In genomic region chr11:65834202-65834601, GRCh38 we compare ENCODE assay signal across 9 cellular contexts. TPM values are rescaled to one million over a fixed set of nuclear protein-coding genes. Genes with fewer than 3 reads are reported as not detected.
A peak's percentile ranks its signal among the peaks of the same experiment; 100 is the strongest.
DNase-seq lines count a peak whose midpoint lies in the region; ATAC-seq, FAIRE-seq and TF ChIP-seq lines count a peak whose summit lies in the region.
"Had no signal": no experiment of that assay in that cellular context is flagged by ENCODE, and none has a peak within 500 bp of the region (broad histone marks: within the 10 kb centered on the region; RNA-seq: fewer than 3 reads in every experiment).

No MANE protein-coding gene starts in this region.

- TF ChIP-seq CTCF in AG10803 (conservative IDR thresholded peaks at IDR 0.05; ENCODE audit: low read length) (no peak), endodermal cell (conservative IDR thresholded peaks at IDR 0.05) (no peak), neural progenitor cell (IDR thresholded peaks at IDR 0.05) (no peak)

- H3K4me2 ChIP-seq in neural progenitor cell = peak overlapping the region; percentile 85

- H3K9me3 Mint-ChIP-seq in endodermal cell = peaks cover 5% of the 10 kb centered on the region
- peaks cover 2% of the 10 kb centered on the region for H3K9me3 Mint-ChIP-seq in neural progenitor cell
- H3K9me3 Mint-ChIP-seq: activated naive CD4-positive, alpha-beta T cell treated with anti-CD3 and anti-CD28 coated beads, Interleukin-2, amount 50 U/mL, for 24 hours had no signal

- peaks cover 24% of the 10 kb centered on the region for H3K27me3 Mint-ChIP-seq in endodermal cell (ENCODE audit: insufficient read depth)
- H3K27me3 Mint-ChIP-seq in neural progenitor cell (ENCODE audit: insufficient read depth, low read depth) = peaks cover 13% of the 10 kb centered on the region
- H3K27me3 Mint-ChIP-seq: activated naive CD4-positive, alpha-beta T cell treated with anti-CD3 and anti-CD28 coated beads, Interleukin-2, amount 50 U/mL, for 24 hours had no signal

- H3K36me3 ChIP-seq in endodermal cell (ENCODE audit: control insufficient read depth, insufficient read depth, low read length) (no peaks in the 10 kb centered on the region), neural progenitor cell (no peaks in the 10 kb centered on the region)

- no peaks in the 10 kb centered on the region for H3K9me3 ChIP-seq in endodermal cell (ENCODE audit: control insufficient read depth, low read length)
- H3K9me3 ChIP-seq in neural progenitor cell (ENCODE audit: low read depth) = no peaks in the 10 kb centered on the region

- no peak overlapping the region for H3K9ac ChIP-seq in endodermal cell (ENCODE audit: extremely low read depth, low read length, poor library complexity, severe bottlenecking)
- no peak overlapping the region for H3K9ac ChIP-seq in neural progenitor cell

- peaks cover 4% of the 10 kb centered on the region for H3K4me1 Mint-ChIP-seq in endodermal cell
- peaks cover 8% of the 10 kb centered on the region for H3K4me1 Mint-ChIP-seq in neural progenitor cell

- H3K27ac Mint-ChIP-seq in endodermal cell = no peak overlapping the region
- H3K27ac Mint-ChIP-seq in neural progenitor cell = no peak overlapping the region
- H3K27ac Mint-ChIP-seq: activated naive CD4-positive, alpha-beta T cell treated with anti-CD3 and anti-CD28 coated beads, Interleukin-2, amount 50 U/mL, for 24 hours had no signal

- no peaks in the 10 kb centered on the region for H3K4me1 ChIP-seq in endodermal cell (ENCODE audit: control insufficient read depth, insufficient read depth, low read length)
- H3K4me1 ChIP-seq in neural progenitor cell = peaks cover 9% of the 10 kb centered on the region

- peak overlapping the region; percentile 55 for H2AFZ ChIP-seq in neural progenitor cell (replicated peaks)

- DNase-seq in AG10803 (ENCODE audit: low read depth) = no peak
- DNase-seq in HTR-8/SVneo (ENCODE audit: insufficient read length, low spot score) = no peak
- DNase-seq in endodermal cell = no peak
- DNase-seq in neural progenitor cell (ENCODE audit: low spot score) = no peak
- DNase-seq in activated CD4-positive, alpha-beta T cell treated with anti-CD3 and anti-CD28 coated beads for 48 hours = no peak
- no peak for DNase-seq in NCI-H524 treated with DMSO at 0.1 percent for 48 hours (lab: John Stamatoyannopoulos, UW)
- no peak for DNase-seq in activated CD4-positive, alpha-beta T cell treated with anti-CD3 and anti-CD28 coated beads for 1 hour

- H3K27me3 ChIP-seq in endodermal cell (ENCODE audit: control insufficient read depth, insufficient read depth, low read length, poor library complexity, severe bottlenecking) = peaks cover 11% of the 10 kb centered on the region
- H3K27me3 ChIP-seq in neural progenitor cell = peaks cover 18% of the 10 kb centered on the region

- peaks cover 4% of the 10 kb centered on the region for H3K79me2 ChIP-seq in neural progenitor cell (ENCODE audit: low read depth)

- H3K36me3 Mint-ChIP-seq in endodermal cell (ENCODE audit: low read depth) (no peaks in the 10 kb centered on the region), neural progenitor cell (no peaks in the 10 kb centered on the region)
- H3K36me3 Mint-ChIP-seq: activated naive CD4-positive, alpha-beta T cell treated with anti-CD3 and anti-CD28 coated beads, Interleukin-2, amount 50 U/mL, for 24 hours had no signal

- peak overlapping the region; percentile 71 for H3K4me3 ChIP-seq in AG10803 (ENCODE audit: low read length)
- H3K4me3 ChIP-seq in endodermal cell (ENCODE audit: low read length) = peak overlapping the region; percentile 79
- peak overlapping the region; percentile 51 for H3K4me3 ChIP-seq in neural progenitor cell

- H3K4me3 Mint-ChIP-seq in endodermal cell (no peak overlapping the region), neural progenitor cell (no peak overlapping the region)
- H3K4me3 Mint-ChIP-seq: activated naive CD4-positive, alpha-beta T cell treated with anti-CD3 and anti-CD28 coated beads, Interleukin-2, amount 50 U/mL, for 24 hours had no signal

- ATAC-seq in GM21390 (IDR thresholded peaks at IDR 0.05; ENCODE audit: unreplicated experiment) = no peak

- H3K27ac ChIP-seq in endodermal cell (ENCODE audit: low read depth, low read length) (no peak overlapping the region), neural progenitor cell (no peak overlapping the region)

- H3F3A ChIP-seq in neural progenitor cell (ENCODE audit: low read depth) = peaks cover 31% of the 10 kb centered on the region

- 57 to 67% methylated on average over 3 to 6 of the region's 6 CpGs for WGBS in endodermal cell (ENCODE audit: insufficient coverage in 1 of 2, insufficient read length in 1 of 2), 2 experiments

- FAIRE-seq in HTR-8/SVneo (lab: Jason Lieb, UNC) = peak; percentile 100

- no peaks in the 10 kb centered on the region for H4K20me1 ChIP-seq in neural progenitor cell (ENCODE audit: low read depth)

RNA-seq across cellular contexts. Expression of gene SNX32, which starts 0.4 kb away (rescaled TPM):
- 1 to 10 TPM; 1.5 to 4.3 TPM for total RNA-seq in endodermal cell
- 3.7 TPM for polyA plus RNA-seq in endodermal cell (2013, experiment 1 of 2)
- polyA plus RNA-seq in endodermal cell (2013, experiment 2 of 2) = 1.9 TPM
- 1.4 and 3.0 TPM in 2 replicates for total RNA-seq in neural progenitor cell (ENCODE audit: low replicate concordance)

RNA-seq across cellular contexts. Expression of gene CFL1, which starts 23.8 kb away (rescaled TPM):
- total RNA-seq in endodermal cell (1,000 to 10,000 TPM; 1,218 to 1,284 TPM), neural progenitor cell (ENCODE audit: low replicate concordance) (704 and 971 TPM in 2 replicates)
- polyA plus RNA-seq in endodermal cell (2013, experiment 1 of 2) = 1,019 TPM
- 1,005 TPM for polyA plus RNA-seq in endodermal cell (2013, experiment 2 of 2)

RNA-seq across cellular contexts. Expression of gene MUS81, which starts 26.0 kb away (rescaled TPM):
- total RNA-seq in endodermal cell = 10 to 100 TPM; 51.0 to 64.5 TPM
- polyA plus RNA-seq in endodermal cell (2013, experiment 1 of 2) = 64.5 TPM
- polyA plus RNA-seq in endodermal cell (2013, experiment 2 of 2) = 60.0 TPM
- 36.8 and 42.4 TPM in 2 replicates for total RNA-seq in neural progenitor cell (ENCODE audit: low replicate concordance)

RNA-seq across cellular contexts. Expression of gene EFEMP2, which starts 38.4 kb away (rescaled TPM):
- total RNA-seq in endodermal cell = 10 to 100 TPM; 84.5 to 99.6 TPM
- 44.2 TPM for polyA plus RNA-seq in endodermal cell (2013, experiment 1 of 2)
- 46.6 TPM for polyA plus RNA-seq in endodermal cell (2013, experiment 2 of 2)
- 9.2 and 25.1 TPM in 2 replicates for total RNA-seq in neural progenitor cell (ENCODE audit: low replicate concordance)

RNA-seq across cellular contexts. Expression of gene CTSW, which starts 45.4 kb away (rescaled TPM):
- total RNA-seq in endodermal cell (not detected), neural progenitor cell (ENCODE audit: low replicate concordance) (not detected in 2 replicates)
- polyA plus RNA-seq in endodermal cell (2013, experiment 1 of 2) = not detected
- polyA plus RNA-seq in endodermal cell (2013, experiment 2 of 2) = not detected
